ENCODE assay signal across 8 cellular contexts in genomic region chr5:170632266-170632984, GRCh38.
DNase-seq lines count a peak whose midpoint lies in the region; ATAC-seq and TF ChIP-seq lines count a peak whose summit lies in the region.

No MANE protein-coding gene starts in this region.

- POLR2A ChIA-PET in A673 (lab: Charles Lee; ENCODE audit: low non-redundant PET), result no interaction called here

- no peaks in the 10 kb centered on the region for H3K27me3 ChIP-seq in Peyer's patch
- peaks cover 11% of the 10 kb centered on the region for H3K27me3 ChIP-seq in foreskin keratinocyte
- no peaks in the 10 kb centered on the region for H3K27me3 ChIP-seq in A673 (replicated peaks; ENCODE audit: insufficient read depth, low read depth, low read length, poor library complexity)

- H3K4me1 ChIP-seq in Peyer's patch (peaks cover 0 to 13% (median 0%) of the 10 kb centered on the region in 4 donors), foreskin keratinocyte (no peaks in the 10 kb centered on the region), A673 (ENCODE audit: insufficient read depth, low read length, poor library complexity, severe bottlenecking) (peaks cover 11% of the 10 kb centered on the region)

- intact Hi-C loops in A673 (cut with micrococcal nuclease; ENCODE audit: unreplicated experiment), result loop anchor here (2.0 to 5.0 kb wide), 4 partner anchors 198 to 530 kb away; no protein-coding TSS in a partner anchor

- peak; percentile 1 for TF ChIP-seq CTCF in GM12865 (IDR thresholded peaks at IDR 0.05; ENCODE audit: insufficient read depth, low read depth, low read length, missing control alignments)
- no peak for TF ChIP-seq CTCF in Peyer's patch (IDR thresholded peaks at IDR 0.05)
- TF ChIP-seq CTCF in foreskin keratinocyte (conservative IDR thresholded peaks at IDR 0.05), result peak; percentile 26
- no peak for TF ChIP-seq CTCF in retinal pigment epithelial cell (conservative IDR thresholded peaks at IDR 0.05; ENCODE audit: low read depth, low read length)
- no peak for TF ChIP-seq CTCF in A673 (conservative IDR thresholded peaks at IDR 0.05; ENCODE audit: low read depth, low read length)

- H3K4me3 ChIP-seq in GM12865 (ENCODE audit: low read depth, low read length), result no peak overlapping the region
- no peak overlapping the region for H3K4me3 ChIP-seq in Peyer's patch
- H3K4me3 ChIP-seq in retinal pigment epithelial cell (ENCODE audit: low read length), result peak overlapping the region; percentile 36
- no peak overlapping the region for H3K4me3 ChIP-seq in A673 (ENCODE audit: low read depth, low read length, poor library complexity, severe bottlenecking)

- H3K27ac ChIP-seq in Peyer's patch (peak overlapping the region in 3 of 4 donors; percentile 44 to 72 (median 49)), foreskin keratinocyte (no peak overlapping the region), A673 (ENCODE audit: low read depth, low read length, poor library complexity, severe bottlenecking) (no peak overlapping the region)

- H3K9me3 ChIP-seq in Peyer's patch (no peaks in the 10 kb centered on the region), A673 (ENCODE audit: low read depth, low read length, poor library complexity, severe bottlenecking) (no peaks in the 10 kb centered on the region)

- no peak for TF ChIP-seq POLR2A in Peyer's patch (IDR thresholded peaks at IDR 0.05)

- peak; percentile 42 for ATAC-seq in foreskin keratinocyte

- H3K36me3 ChIP-seq in Peyer's patch (no peaks in the 10 kb centered on the region), A673 (ENCODE audit: insufficient read depth, low read length, poor library complexity, severe bottlenecking) (no peaks in the 10 kb centered on the region)

- BruUV-seq in A673 (replicated peaks; lab: Mats Ljungman, UMichigan), result no TSS peak

- CTCF ChIA-PET in A673 (lab: Charles Lee), result interaction anchor here (1.0 to 1.4 kb wide), 5 partner anchors 29 to 413 kb away, joined by 3 to 5 read pairs (median 4); no protein-coding TSS in a partner anchor

- no peak for DNase-seq in GM12865 (ENCODE audit: low read depth)
- DNase-seq in Peyer's patch, result peak in 1 of 3 donors; percentile 38
- no peak for DNase-seq in foreskin keratinocyte
- no peak for DNase-seq in retinal pigment epithelial cell (ENCODE audit: low read depth)
- no peak for DNase-seq in Ammon's horn (ENCODE audit: low spot score)
- no peak for DNase-seq in AG08396 (ENCODE audit: low spot score)
- no peak for DNase-seq in NCI-H187 treated with DMSO at 0.1 percent for 48 hours (lab: John Stamatoyannopoulos, UW)
- no peak for DNase-seq in A673 (ENCODE audit: low spot score)

Comparison
In these comparisons a context has a peak if more than half of its experiments do, and no peak if none do; other contexts are left out.
1. CTCF ChIP-seq: peak in GM12865 (single experiment) and foreskin keratinocyte (single experiment); none in Peyer's patch (0 of 6), retinal pigment epithelial cell (single experiment) and A673 (single experiment).
2. H3K27ac ChIP-seq: peak in Peyer's patch (3 of 4); none in foreskin keratinocyte (single experiment) and A673 (single experiment).